Comparison of ENCODE assay signal across 1 cellular context in the genomic region with DNA sequence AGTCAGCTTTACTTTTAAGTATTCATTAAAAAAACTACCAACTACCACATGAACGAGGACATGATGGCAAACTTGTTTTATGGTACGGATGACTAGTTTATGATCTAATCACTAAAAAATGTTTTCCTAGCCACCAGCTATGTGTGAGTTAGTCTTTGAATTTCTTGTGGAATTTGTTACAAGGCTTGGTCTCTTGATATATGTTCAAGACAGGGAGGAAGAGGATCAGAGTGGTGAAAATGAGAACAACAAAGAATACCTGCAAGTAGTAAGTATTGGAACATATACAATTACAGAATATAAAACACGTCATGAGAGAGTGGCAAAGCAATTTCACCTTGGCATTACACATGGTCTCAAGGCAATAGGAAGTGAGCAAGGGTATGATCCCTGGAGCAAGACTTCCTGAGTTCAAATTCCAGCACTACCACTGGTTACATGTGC.
TF ChIP-seq lines count a peak whose summit lies in the region.

No MANE protein-coding gene starts in this region.

TF ChIP-seq in A549, 52 proteins besides CTCF, POLR2A, EP300 and RAD21 (continued from another document):
- no peak for TF ChIP-seq MAZ (IDR thresholded peaks at IDR 0.05; ENCODE audit: borderline replicate concordance, low read depth, low read length)
- TF ChIP-seq, protein P1, sequence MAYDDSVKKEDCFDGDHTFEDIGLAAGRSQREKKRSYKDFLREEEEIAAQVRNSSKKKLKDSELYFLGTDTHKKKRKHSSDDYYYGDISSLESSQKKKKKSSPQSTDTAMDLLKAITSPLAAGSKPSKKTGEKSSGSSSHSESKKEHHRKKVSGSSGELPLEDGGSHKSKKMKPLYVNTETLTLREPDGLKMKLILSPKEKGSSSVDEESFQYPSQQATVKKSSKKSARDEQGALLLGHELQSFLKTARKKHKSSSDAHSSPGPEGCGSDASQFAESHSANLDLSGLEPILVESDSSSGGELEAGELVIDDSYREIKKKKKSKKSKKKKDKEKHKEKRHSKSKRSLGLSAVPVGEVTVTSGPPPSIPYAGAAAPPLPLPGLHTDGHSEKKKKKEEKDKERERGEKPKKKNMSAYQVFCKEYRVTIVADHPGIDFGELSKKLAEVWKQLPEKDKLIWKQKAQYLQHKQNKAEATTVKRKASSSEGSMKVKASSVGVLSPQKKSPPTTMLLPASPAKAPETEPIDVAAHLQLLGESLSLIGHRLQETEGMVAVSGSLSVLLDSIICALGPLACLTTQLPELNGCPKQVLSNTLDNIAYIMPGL (CRISPR knock-in tag; IDR thresholded peaks at IDR 0.05; ENCODE audit: borderline replicate concordance): no peak
- TF ChIP-seq, protein P2, sequence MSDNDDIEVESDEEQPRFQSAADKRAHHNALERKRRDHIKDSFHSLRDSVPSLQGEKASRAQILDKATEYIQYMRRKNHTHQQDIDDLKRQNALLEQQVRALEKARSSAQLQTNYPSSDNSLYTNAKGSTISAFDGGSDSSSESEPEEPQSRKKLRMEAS (IDR thresholded peaks at IDR 0.05): peak; percentile 43; the same call in 1 of the 2 replicates
- TF ChIP-seq HOXB13 (CRISPR knock-in tag; IDR thresholded peaks at IDR 0.05; ENCODE audit: low read depth): no peak
- TF ChIP-seq, protein P3, sequence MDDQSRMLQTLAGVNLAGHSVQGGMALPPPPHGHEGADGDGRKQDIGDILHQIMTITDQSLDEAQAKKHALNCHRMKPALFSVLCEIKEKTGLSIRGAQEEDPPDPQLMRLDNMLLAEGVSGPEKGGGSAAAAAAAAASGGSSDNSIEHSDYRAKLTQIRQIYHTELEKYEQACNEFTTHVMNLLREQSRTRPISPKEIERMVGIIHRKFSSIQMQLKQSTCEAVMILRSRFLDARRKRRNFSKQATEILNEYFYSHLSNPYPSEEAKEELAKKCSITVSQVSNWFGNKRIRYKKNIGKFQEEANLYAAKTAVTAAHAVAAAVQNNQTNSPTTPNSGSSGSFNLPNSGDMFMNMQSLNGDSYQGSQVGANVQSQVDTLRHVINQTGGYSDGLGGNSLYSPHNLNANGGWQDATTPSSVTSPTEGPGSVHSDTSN (IDR thresholded peaks at IDR 0.05): no peak
- TF ChIP-seq ESRRA (IDR thresholded peaks at IDR 0.05; ENCODE audit: borderline replicate concordance, low read length): no peak
- TF ChIP-seq, protein P4, sequence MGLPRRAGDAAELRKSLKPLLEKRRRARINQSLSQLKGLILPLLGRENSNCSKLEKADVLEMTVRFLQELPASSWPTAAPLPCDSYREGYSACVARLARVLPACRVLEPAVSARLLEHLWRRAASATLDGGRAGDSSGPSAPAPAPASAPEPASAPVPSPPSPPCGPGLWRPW (IDR thresholded peaks at IDR 0.05): no peak
- no peak for TF ChIP-seq FOXS1 (CRISPR knock-in tag; IDR thresholded peaks at IDR 0.05)
- no peak for TF ChIP-seq BHLHE40 (IDR thresholded peaks at IDR 0.05; ENCODE audit: low read depth, low read length)
- no peak for TF ChIP-seq HOXA7 (CRISPR knock-in tag; IDR thresholded peaks at IDR 0.05)
- TF ChIP-seq KDM5A (IDR thresholded peaks at IDR 0.05): no peak
- TF ChIP-seq, protein P5, sequence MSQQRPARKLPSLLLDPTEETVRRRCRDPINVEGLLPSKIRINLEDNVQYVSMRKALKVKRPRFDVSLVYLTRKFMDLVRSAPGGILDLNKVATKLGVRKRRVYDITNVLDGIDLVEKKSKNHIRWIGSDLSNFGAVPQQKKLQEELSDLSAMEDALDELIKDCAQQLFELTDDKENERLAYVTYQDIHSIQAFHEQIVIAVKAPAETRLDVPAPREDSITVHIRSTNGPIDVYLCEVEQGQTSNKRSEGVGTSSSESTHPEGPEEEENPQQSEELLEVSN (IDR thresholded peaks at IDR 0.05; ENCODE audit: borderline replicate concordance, low read depth): no peak
- 0 out of 2 replicates have a peak, but pooled peaks have one; percentile 28 for TF ChIP-seq FOSL2 (IDR thresholded peaks at IDR 0.05)
- TF ChIP-seq FOSL2 (CRISPR knock-in tag; IDR thresholded peaks at IDR 0.05): peak; percentile 63
- no peak for TF ChIP-seq TFCP2L1 (CRISPR knock-in tag; IDR thresholded peaks at IDR 0.05)
- TF ChIP-seq NFE2L2 (conservative IDR thresholded peaks at IDR 0.05; ENCODE audit: low read length): no peak
- no peak for TF ChIP-seq ZNF302 (CRISPR knock-in tag; IDR thresholded peaks at IDR 0.05)
- TF ChIP-seq KDM1A (IDR thresholded peaks at IDR 0.05; ENCODE audit: low read depth): no peak
- peak; percentile 53; the same call in 1 of the 2 replicates for TF ChIP-seq GATA3 (IDR thresholded peaks at IDR 0.05; ENCODE audit: borderline replicate concordance)
- no peak for TF ChIP-seq NR3C1 (IDR thresholded peaks at IDR 0.05)
- TF ChIP-seq, protein P6, sequence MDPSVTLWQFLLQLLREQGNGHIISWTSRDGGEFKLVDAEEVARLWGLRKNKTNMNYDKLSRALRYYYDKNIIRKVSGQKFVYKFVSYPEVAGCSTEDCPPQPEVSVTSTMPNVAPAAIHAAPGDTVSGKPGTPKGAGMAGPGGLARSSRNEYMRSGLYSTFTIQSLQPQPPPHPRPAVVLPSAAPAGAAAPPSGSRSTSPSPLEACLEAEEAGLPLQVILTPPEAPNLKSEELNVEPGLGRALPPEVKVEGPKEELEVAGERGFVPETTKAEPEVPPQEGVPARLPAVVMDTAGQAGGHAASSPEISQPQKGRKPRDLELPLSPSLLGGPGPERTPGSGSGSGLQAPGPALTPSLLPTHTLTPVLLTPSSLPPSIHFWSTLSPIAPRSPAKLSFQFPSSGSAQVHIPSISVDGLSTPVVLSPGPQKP (IDR thresholded peaks at IDR 0.05; ENCODE audit: low read depth, low read length): no peak
- TF ChIP-seq MYC (IDR thresholded peaks at IDR 0.05; ENCODE audit: borderline replicate concordance, low read length): no peak
- TF ChIP-seq TP53 (CRISPR knock-in tag; IDR thresholded peaks at IDR 0.05): no peak
- TF ChIP-seq, protein P7, sequence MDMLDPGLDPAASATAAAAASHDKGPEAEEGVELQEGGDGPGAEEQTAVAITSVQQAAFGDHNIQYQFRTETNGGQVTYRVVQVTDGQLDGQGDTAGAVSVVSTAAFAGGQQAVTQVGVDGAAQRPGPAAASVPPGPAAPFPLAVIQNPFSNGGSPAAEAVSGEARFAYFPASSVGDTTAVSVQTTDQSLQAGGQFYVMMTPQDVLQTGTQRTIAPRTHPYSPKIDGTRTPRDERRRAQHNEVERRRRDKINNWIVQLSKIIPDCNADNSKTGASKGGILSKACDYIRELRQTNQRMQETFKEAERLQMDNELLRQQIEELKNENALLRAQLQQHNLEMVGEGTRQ (IDR thresholded peaks at IDR 0.05): no peak
- no peak for TF ChIP-seq RCOR1 (IDR thresholded peaks at IDR 0.05; ENCODE audit: low read depth, low read length)
TF ChIP-seq in A549: peak in this region for 5.
